ENCODE assay signal across 1 cellular context in genomic region chr10:33145451-33146188, GRCh38.
A peak's percentile ranks its signal among the peaks of the same experiment; 100 is the strongest.
TF ChIP-seq lines count a peak whose summit lies in the region.

No MANE protein-coding gene starts in this region.

TF ChIP-seq in liver, 16 proteins besides CTCF, POLR2A, EP300 and RAD21 (continued from another document):
- TF ChIP-seq ZBTB33 (IDR thresholded peaks at IDR 0.05) (no peak), NR2F2 (IDR thresholded peaks at IDR 0.05) (no peak), RXRA (IDR thresholded peaks at IDR 0.05) (peak in 1 of 2 donors; percentile 49), TAF1 (conservative IDR thresholded peaks at IDR 0.05) (no peak), ATF3 (IDR thresholded peaks at IDR 0.05) (no peak), MAX (IDR thresholded peaks at IDR 0.05) (peak; percentile 15), HNF4G (IDR thresholded peaks at IDR 0.05) (no peak), HNF4A (conservative IDR thresholded peaks at IDR 0.05) (peak in 1 of 2 donors; percentile 52), YY1 (IDR thresholded peaks at IDR 0.05) (peak; percentile 41), EGR1 (IDR thresholded peaks at IDR 0.05; ENCODE audit: low read depth in 2 of 2) (no peak)
